ENCODE assay signal across 14 cellular contexts in the genomic region with DNA sequence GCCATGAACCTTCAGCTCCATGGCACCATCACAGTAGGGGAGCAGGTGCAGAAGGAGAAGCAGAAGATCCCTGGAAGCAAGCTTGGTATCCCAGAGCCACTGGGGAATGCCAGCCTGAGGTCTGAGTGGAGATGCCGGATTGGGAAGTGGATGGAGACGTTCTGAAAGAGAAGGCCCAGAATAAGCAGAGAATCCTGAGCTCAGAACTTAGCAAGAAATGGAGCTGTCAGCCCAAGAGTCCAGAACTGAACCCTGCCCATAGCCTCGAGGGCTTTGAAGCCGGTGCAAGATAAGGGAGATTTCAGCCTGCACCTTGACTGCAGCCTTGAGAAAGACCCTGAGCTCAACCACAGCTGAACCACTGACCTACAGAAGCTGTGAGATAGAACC. TPM values are rescaled to one million over a fixed set of nuclear protein-coding genes. Genes with fewer than 3 reads are reported as not detected.
"Had no signal": no experiment of that assay in that cellular context is flagged by ENCODE, and none has a peak within 500 bp of the region (broad histone marks: within the 10 kb centered on the region; RNA-seq: fewer than 3 reads in every experiment).

No MANE protein-coding gene starts in this region.

- H3K36me3 ChIP-seq: brain microvascular endothelial cell, transverse colon had no signal

- H3K27ac ChIP-seq: brain microvascular endothelial cell, transverse colon had no signal

- DNase-seq: activated CD4-positive, alpha-beta T cell treated with anti-CD3 and anti-CD28 coated beads for 4 hours; activated gamma-delta T cell treated with Interleukin-2 at 50 U/mL for 16 hours; activated T-cell treated with anti-CD3 and anti-CD28 coated beads, Interleukin-2, amount 50 U/mL, for 4 hours; amygdala; brain microvascular endothelial cell; hypothalamus; small intestine; transverse colon had no signal

- H3K4me3 Mint-ChIP-seq: activated T-cell treated with anti-CD3 and anti-CD28 coated beads, Interleukin-2, amount 50 U/mL, for 4 hours; dendritic cell treated with granulocyte-macrophage colony-stimulating factor and Interleukin-4, amounts not matched to agents 40 ng/mL and 50 ng/mL, for 4 days had no signal

- H3K9me3 Mint-ChIP-seq: activated T-cell treated with anti-CD3 and anti-CD28 coated beads, Interleukin-2, amount 50 U/mL, for 4 hours; dendritic cell treated with granulocyte-macrophage colony-stimulating factor and Interleukin-4, amounts not matched to agents 40 ng/mL and 50 ng/mL, for 4 days had no signal

- H3K4me3 ChIP-seq: transverse colon had no signal

- H3K27me3 ChIP-seq: brain microvascular endothelial cell, transverse colon had no signal

- H3K27ac Mint-ChIP-seq: dendritic cell treated with granulocyte-macrophage colony-stimulating factor and Interleukin-4, amounts not matched to agents 40 ng/mL and 50 ng/mL, for 4 days had no signal

- H3K9me3 ChIP-seq: transverse colon had no signal

- FAIRE-seq: small intestine had no signal

RNA-seq across cellular contexts. Expression of gene GDF10, which starts 13.9 kb away (rescaled TPM):
- total RNA-seq: glomerular endothelial cell; T-helper 1 cell treated with Interleukin-12 subunit alpha and Interleukin-12 subunit beta and Interleukin-4 antibody, amounts not matched to agents 30 ng/mL and 1 ng/mL, for 36 hours had no signal

RNA-seq across cellular contexts. Expression of gene GDF2, which starts 36.1 kb away (rescaled TPM):
- total RNA-seq: activated T-cell treated with anti-CD3 and anti-CD28 coated beads, Interleukin-2, amount 50 U/mL, for 4 hours; glomerular endothelial cell; lower leg skin; subcutaneous adipose tissue; T-helper 1 cell treated with Interleukin-12 subunit alpha and Interleukin-12 subunit beta and Interleukin-4 antibody, amounts not matched to agents 30 ng/mL and 1 ng/mL, for 36 hours; transverse colon had no signal
- polyA plus RNA-seq: esophagus, small intestine had no signal
